ENCODE assay signal across 11 cellular contexts in the genomic region with DNA sequence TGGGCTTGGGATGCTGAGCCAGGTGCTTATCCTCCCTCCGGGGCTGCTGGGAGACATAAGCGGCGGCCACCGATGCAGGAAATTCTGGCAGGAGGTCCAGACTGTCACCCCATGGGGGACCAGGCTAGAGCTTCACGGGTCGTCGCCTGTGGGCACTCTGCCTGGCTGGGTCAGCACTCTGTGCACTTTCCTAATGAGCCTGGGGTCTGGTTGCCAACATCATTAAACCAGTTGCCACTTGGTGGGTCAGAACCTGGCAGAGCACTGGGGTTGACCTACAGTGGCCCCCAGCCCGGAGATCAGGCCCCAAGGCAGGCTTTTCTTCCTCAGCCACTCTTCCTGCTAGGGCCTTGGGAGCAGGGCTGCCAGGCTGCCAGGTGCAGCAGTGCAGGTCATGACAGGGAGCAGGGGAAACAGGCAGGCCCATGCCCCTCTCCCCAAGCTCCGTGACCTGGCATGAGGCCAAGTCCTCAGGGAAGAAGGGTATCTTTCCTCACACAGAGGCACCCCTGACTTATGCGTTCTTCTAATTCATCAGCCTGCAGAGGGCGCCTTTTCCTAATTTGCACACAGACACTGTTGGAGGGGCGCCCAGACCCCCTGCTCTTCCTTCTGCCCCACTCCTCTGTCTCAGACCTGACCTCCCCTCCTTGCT.
A peak's percentile ranks its signal among the peaks of the same experiment; 100 is the strongest.
DNase-seq lines count a peak whose midpoint lies in the region; ATAC-seq, FAIRE-seq and TF ChIP-seq lines count a peak whose summit lies in the region.
"Had no signal": no experiment of that assay in that cellular context is flagged by ENCODE, and none has a peak within 500 bp of the region (broad histone marks: within the 10 kb centered on the region; RNA-seq: fewer than 3 reads in every experiment).

No MANE protein-coding gene starts in this region.

- H3K9me3 Mint-ChIP-seq in CD8-positive, alpha-beta memory T cell = no peaks in the 10 kb centered on the region

- no peak for TF ChIP-seq POLR2A in stomach (IDR thresholded peaks at IDR 0.05)

- FAIRE-seq in D721Med (lab: Jason Lieb, UNC) = no peak

- H3K36me3 ChIP-seq in RWPE2 (ENCODE audit: low read depth) (no peaks in the 10 kb centered on the region), stomach (no peaks in the 10 kb centered on the region)
- no peaks in the 10 kb centered on the region for H3K36me3 ChIP-seq in CD8-positive, alpha-beta memory T cell (ENCODE audit: insufficient read depth, low read length)
- H3K36me3 ChIP-seq: upper lobe of left lung had no signal

- TF ChIP-seq EP300 in stomach (IDR thresholded peaks at IDR 0.05) = no peak

- no peaks in the 10 kb centered on the region for H3K9me3 ChIP-seq in RWPE2 (ENCODE audit: severe bottlenecking)
- no peaks in the 10 kb centered on the region for H3K9me3 ChIP-seq in CD8-positive, alpha-beta memory T cell (ENCODE audit: low read length)
- no peaks in the 10 kb centered on the region for H3K9me3 ChIP-seq in stomach
- H3K9me3 ChIP-seq: upper lobe of left lung had no signal

- H3K27me3 ChIP-seq in RWPE2 (ENCODE audit: insufficient read depth, poor library complexity, severe bottlenecking) (no peaks in the 10 kb centered on the region), stomach (peaks cover 0 to 14% (median 0%) of the 10 kb centered on the region in 3 donors)
- H3K27me3 ChIP-seq in CD8-positive, alpha-beta memory T cell (ENCODE audit: insufficient read depth, low read length, poor library complexity, severe bottlenecking) = no peaks in the 10 kb centered on the region
- H3K27me3 ChIP-seq: upper lobe of left lung had no signal

- H3K27ac ChIP-seq in RWPE2 (ENCODE audit: poor library complexity, severe bottlenecking) (no peak overlapping the region), stomach (no peak overlapping the region)
- H3K27ac ChIP-seq in CD8-positive, alpha-beta memory T cell (ENCODE audit: low read depth, low read length) = no peak overlapping the region
- H3K27ac ChIP-seq: upper lobe of left lung had no signal

- intact Hi-C loops in stomach (cut with DNase I; ENCODE audit: low total_unique reads) = no loop called here

- POLR2A ChIA-PET in CD8-positive, alpha-beta memory T cell (lab: Charles Lee) = no interaction called here

- H3K27me3 Mint-ChIP-seq in CD8-positive, alpha-beta memory T cell = peaks cover 3 to 15% of the 10 kb centered on the region in 2 donors

- peaks cover 6% of the 10 kb centered on the region for H3K4me1 ChIP-seq in RWPE2 (ENCODE audit: insufficient read depth, poor library complexity, severe bottlenecking)
- no peaks in the 10 kb centered on the region for H3K4me1 ChIP-seq in CD8-positive, alpha-beta memory T cell (ENCODE audit: insufficient read depth, low read length)
- H3K4me1 ChIP-seq in stomach = no peaks in the 10 kb centered on the region
- H3K4me1 ChIP-seq: upper lobe of left lung had no signal

- H3K27ac Mint-ChIP-seq in CD8-positive, alpha-beta memory T cell = peak overlapping the region in 1 of 8 donors; percentile 43

- 21 to 66% (median 50%) methylated on average over 5 to 12 of the region's 12 CpGs for WGBS in stomach, 5 donors

- H3K4me3 ChIP-seq in RWPE2 (ENCODE audit: severe bottlenecking) (no peak overlapping the region), stomach (no peak overlapping the region)
- no peak overlapping the region for H3K4me3 ChIP-seq in CD8-positive, alpha-beta memory T cell (ENCODE audit: low read length)
- H3K4me3 ChIP-seq: upper lobe of left lung had no signal

- H3K4me1 Mint-ChIP-seq in CD8-positive, alpha-beta memory T cell = peaks cover 0 to 3% (median 2%) of the 10 kb centered on the region in 3 donors

- TF ChIP-seq CTCF in D721Med (IDR thresholded peaks at IDR 0.05; ENCODE audit: insufficient read depth, missing control alignments) (peak; percentile 50), GM13976 (IDR thresholded peaks at IDR 0.05; ENCODE audit: borderline replicate concordance, control extremely low read depth, extremely low read depth, insufficient read depth, missing control alignments) (peak; percentile 18), RWPE2 (IDR thresholded peaks at IDR 0.05; ENCODE audit: poor library complexity, severe bottlenecking) (peak; percentile 24), stomach (IDR thresholded peaks at IDR 0.05) (no peak)

- ATAC-seq in RWPE2 (ENCODE audit: low read depth) (no peak), GM19467 (IDR thresholded peaks at IDR 0.05; ENCODE audit: unreplicated experiment) (no peak)

- DNase-seq in D721Med (ENCODE audit: insufficient read length, low spot score) (peak; percentile 55), GM13976 (ENCODE audit: low spot score) (no peak), RWPE2 (ENCODE audit: low spot score) (no peak), kidney tubule cell (ENCODE audit: low spot score) (peak; percentile 1), stomach (no peak), OCI-M1 (lab: John Stamatoyannopoulos, UW) (no peak)
- DNase-seq in CD8-positive, alpha-beta memory T cell = no peak
- DNase-seq: stimulated activated CD4-positive, alpha-beta T cell treated with anti-CD3 and anti-CD28 coated beads, Interleukin-12 subunit alpha, Interleukin-12 subunit beta, amount 100 ng/mL, for 4 hours; T-helper 2 cell; upper lobe of left lung had no signal

- no peaks in the 10 kb centered on the region for H3K36me3 Mint-ChIP-seq in CD8-positive, alpha-beta memory T cell

- no peak overlapping the region for H3K4me3 Mint-ChIP-seq in CD8-positive, alpha-beta memory T cell

- CTCF ChIA-PET in CD8-positive, alpha-beta memory T cell (lab: Charles Lee) = interaction anchor here (1.4 kb wide), 1 partner anchor 87 kb away, joined by 3 read pairs; no protein-coding TSS in a partner anchor

- in situ Hi-C loops in GM13976 (cut with MboI; ENCODE audit: low sequenced_read_pairs, unreplicated experiment) = no loop called here

Comparison
In these comparisons a context has a peak if more than half of its experiments do, and no peak if none do; other contexts are left out.
1. DNase-seq: peak in D721Med (single experiment) and kidney tubule cell (single experiment); none in GM13976 (single experiment), RWPE2 (single experiment), CD8-positive, alpha-beta memory T cell (0 of 5), stomach (single experiment) and OCI-M1 (single experiment).
2. CTCF ChIP-seq: peak in D721Med (single experiment), GM13976 (single experiment) and RWPE2 (single experiment); none in stomach (0 of 7).